In genomic region chr2:88624477-88624876, GRCh38 we compare ENCODE assay signal across 25 cellular contexts. TPM values are rescaled to one million over a fixed set of nuclear protein-coding genes. Genes with fewer than 3 reads are reported as not detected.
DNase-seq lines count a peak whose midpoint lies in the region; ATAC-seq, FAIRE-seq and TF ChIP-seq lines count a peak whose summit lies in the region.
"Had no signal": no experiment of that assay in that cellular context is flagged by ENCODE, and none has a peak within 500 bp of the region (broad histone marks: within the 10 kb centered on the region; RNA-seq: fewer than 3 reads in every experiment).

No MANE protein-coding gene starts in this region.

- no peak overlapping the region for H3K27ac Mint-ChIP-seq in H9
- H3K27ac Mint-ChIP-seq in astrocyte (ENCODE audit: unreplicated experiment) = no peak overlapping the region
- H3K27ac Mint-ChIP-seq: activated B cell treated with CpG ODN at 0.5 μM for 24 hours; activated naive CD8-positive, alpha-beta T cell treated with anti-CD3 and anti-CD28 coated beads for 36 hours; activated T-cell treated with anti-CD3 and anti-CD28 coated beads, Interleukin-2, amount 50 U/mL, for 72 hours; T-helper 1 cell treated with Interleukin-12 subunit alpha and Interleukin-12 subunit beta and Interleukin-4 antibody, amounts not matched to agents 30 μg/mL and 1 μg/mL, for 36 hours had no signal

- H3K79me2 ChIP-seq in ACC112 (ENCODE audit: control insufficient read depth, insufficient read depth, low read length, unreplicated experiment) (peaks cover 63% of the 10 kb centered on the region), H9 (ENCODE audit: insufficient read depth, low read length) (peaks cover 9% of the 10 kb centered on the region; the same call in 1 of the 2 replicates), astrocyte (ENCODE audit: insufficient read depth, low read length) (peaks cover 75% of the 10 kb centered on the region)

- H3K4me3 ChIP-seq in ACC112 (ENCODE audit: low read depth, low read length) (peak overlapping the region; percentile 61; the same call in 1 of the 2 replicates), astrocyte (ENCODE audit: insufficient read depth, low read depth, low read length) (no peak overlapping the region), iPS-20b (ENCODE audit: low read length) (peak overlapping the region; percentile 93)
- H3K4me3 ChIP-seq: A549, uterus had no signal

- H3K27me3 Mint-ChIP-seq in H9 (ENCODE audit: low read depth) (no peaks in the 10 kb centered on the region), astrocyte (ENCODE audit: low read depth, unreplicated experiment) (no peaks in the 10 kb centered on the region)
- H3K27me3 Mint-ChIP-seq: activated B cell treated with CpG ODN at 0.5 μM for 24 hours; activated naive CD8-positive, alpha-beta T cell treated with anti-CD3 and anti-CD28 coated beads for 36 hours had no signal

- H4K91ac ChIP-seq in H9 (ENCODE audit: insufficient read length, low read depth, low read length) = no peak overlapping the region

- no peak overlapping the region for H4K8ac ChIP-seq in H9 (replicated peaks; ENCODE audit: insufficient read length, low read depth, low read length)

- TF ChIP-seq CTCF in H9 (conservative IDR thresholded peaks at IDR 0.05) = no peak
- TF ChIP-seq CTCF in astrocyte (IDR thresholded peaks at IDR 0.05; ENCODE audit: insufficient read depth, low read depth, low read length) = no peak

- no peak overlapping the region for H2BK20ac ChIP-seq in H9 (ENCODE audit: low read depth, low read length, poor library complexity, severe bottlenecking)

- H3K4me1 Mint-ChIP-seq in H9 = peaks cover 16 to 19% of the 10 kb centered on the region in 2 experiments
- peaks cover 1% of the 10 kb centered on the region for H3K4me1 Mint-ChIP-seq in astrocyte (ENCODE audit: low read depth, unreplicated experiment)

- H3K9me3 Mint-ChIP-seq in H9 = no peaks in the 10 kb centered on the region
- H3K9me3 Mint-ChIP-seq in astrocyte (ENCODE audit: unreplicated experiment) = no peaks in the 10 kb centered on the region
- H3K9me3 Mint-ChIP-seq: activated B cell treated with CpG ODN at 0.5 μM for 24 hours; activated naive CD8-positive, alpha-beta T cell treated with anti-CD3 and anti-CD28 coated beads for 36 hours; activated T-cell treated with anti-CD3 and anti-CD28 coated beads, Interleukin-2, amount 50 U/mL, for 72 hours; T-helper 1 cell treated with Interleukin-12 subunit alpha and Interleukin-12 subunit beta and Interleukin-4 antibody, amounts not matched to agents 30 μg/mL and 1 μg/mL, for 36 hours had no signal

- FAIRE-seq in astrocyte (lab: Jason Lieb, UNC) = no peak
- FAIRE-seq: A549, bronchial epithelial cell, H54 had no signal

- H2BK15ac ChIP-seq in H9 (ENCODE audit: low read depth, low read length) = no peak overlapping the region

- H3K36me3 ChIP-seq in ACC112 (ENCODE audit: insufficient read depth, low read length) = no peaks in the 10 kb centered on the region
- H3K36me3 ChIP-seq in astrocyte (ENCODE audit: insufficient read depth, low read length) = no peaks in the 10 kb centered on the region
- no peaks in the 10 kb centered on the region for H3K36me3 ChIP-seq in iPS-20b (ENCODE audit: insufficient read depth, low read depth, low read length)
- H3K36me3 ChIP-seq: esophagus squamous epithelium, heart right ventricle, neutrophil, uterus had no signal

- H3K27me3 ChIP-seq in ACC112 (ENCODE audit: insufficient read depth, low read length) (no peaks in the 10 kb centered on the region), H9 (ENCODE audit: insufficient read depth, low read length) (no peaks in the 10 kb centered on the region), astrocyte (ENCODE audit: insufficient read depth, low read length) (no peaks in the 10 kb centered on the region), iPS-20b (ENCODE audit: insufficient read depth, low read length) (no peaks in the 10 kb centered on the region)
- H3K27me3 ChIP-seq: dorsolateral prefrontal cortex, esophagus squamous epithelium, heart right ventricle, neutrophil, uterus had no signal

- H3K56ac ChIP-seq in H9 (ENCODE audit: insufficient read length, low read depth, low read length) = no peak overlapping the region

- no peak overlapping the region for H2AFZ ChIP-seq in ACC112 (ENCODE audit: low read length, unreplicated experiment)
- no peak overlapping the region for H2AFZ ChIP-seq in H9 (ENCODE audit: low read length)
- no peak overlapping the region for H2AFZ ChIP-seq in astrocyte (ENCODE audit: low read depth, low read length)

- no peak overlapping the region for H4K5ac ChIP-seq in H9 (ENCODE audit: insufficient read length, low read depth, low read length)

- no peak overlapping the region for H3K27ac ChIP-seq in ACC112 (ENCODE audit: low read depth, low read length)
- H3K27ac ChIP-seq in H9 (ENCODE audit: insufficient read length, low read depth, low read length) = no peak overlapping the region
- no peak overlapping the region for H3K27ac ChIP-seq in astrocyte (ENCODE audit: low read depth, low read length)
- H3K27ac ChIP-seq in iPS-20b (ENCODE audit: low read length) = no peak overlapping the region
- H3K27ac ChIP-seq: A549, dorsolateral prefrontal cortex, heart right ventricle, neutrophil had no signal

- no peak overlapping the region for H2AK5ac ChIP-seq in H9 (ENCODE audit: insufficient read length, low read length)

- H4K20me1 ChIP-seq in H9 (ENCODE audit: control insufficient read depth, insufficient read depth, insufficient read length) (no peaks in the 10 kb centered on the region), astrocyte (ENCODE audit: insufficient read depth, low read length) (peaks cover 65% of the 10 kb centered on the region)

- H3T11ph ChIP-seq in H9 (ENCODE audit: low read length) = no peak overlapping the region

- no peak overlapping the region for H2BK120ac ChIP-seq in H9 (ENCODE audit: low read depth, low read length, poor library complexity, severe bottlenecking)

- no peaks in the 10 kb centered on the region for H3K79me1 ChIP-seq in H9 (ENCODE audit: insufficient read depth, low read depth, low read length, poor library complexity, severe bottlenecking)

- no peak overlapping the region for H2BK12ac ChIP-seq in H9 (ENCODE audit: insufficient read length, low read depth, low read length)

- DNase-seq in H9 (no peak), astrocyte (ENCODE audit: low read depth) (no peak), LoVo (ENCODE audit: low spot score) (no peak)
- DNase-seq: activated B cell treated with CpG ODN at 0.5 μM for 24 hours; activated naive CD8-positive, alpha-beta T cell treated with anti-CD3 and anti-CD28 coated beads for 36 hours; activated T-cell treated with anti-CD3 and anti-CD28 coated beads, Interleukin-2, amount 50 U/mL, for 72 hours; dorsolateral prefrontal cortex; esophagus squamous epithelium; heart right ventricle; kidney glomerular epithelial cell; NCI-H1694 treated with DMSO at 0.1 percent for 48 hours; NCI-H345; NK-92 treated with Interleukin-12 subunit alpha and Interleukin-12 subunit beta, amount 100 ng/mL, for 24 hours; right cardiac atrium; uterus had no signal

- no peak overlapping the region for H3K23ac ChIP-seq in H9 (ENCODE audit: insufficient read length, low read depth, low read length)

- peaks cover 8% of the 10 kb centered on the region for H3K23me2 ChIP-seq in H9 (ENCODE audit: insufficient read length, low read depth, low read length, poor library complexity, severe bottlenecking)

- H3K4me3 Mint-ChIP-seq in H9 = no peak overlapping the region
- H3K4me3 Mint-ChIP-seq in astrocyte (ENCODE audit: unreplicated experiment) = no peak overlapping the region
- H3K4me3 Mint-ChIP-seq: activated B cell treated with CpG ODN at 0.5 μM for 24 hours; activated naive CD8-positive, alpha-beta T cell treated with anti-CD3 and anti-CD28 coated beads for 36 hours; activated T-cell treated with anti-CD3 and anti-CD28 coated beads, Interleukin-2, amount 50 U/mL, for 72 hours; T-helper 1 cell treated with Interleukin-12 subunit alpha and Interleukin-12 subunit beta and Interleukin-4 antibody, amounts not matched to agents 30 μg/mL and 1 μg/mL, for 36 hours had no signal

- no peak overlapping the region for H2BK5ac ChIP-seq in H9 (ENCODE audit: insufficient read length, low read length)

- WGBS in H9 (ENCODE audit: extremely low coverage, insufficient read length, low lambda C conversion rate) = no CpG with 5 or more reads among the region's 4 CpGs

- H3K4me1 ChIP-seq in ACC112 (ENCODE audit: control insufficient read depth, insufficient read depth, low read length, unreplicated experiment) (peaks cover 20% of the 10 kb centered on the region), H9 (ENCODE audit: insufficient read depth, low read length) (peaks cover 18% of the 10 kb centered on the region), astrocyte (ENCODE audit: insufficient read depth, low read length) (peaks cover 19% of the 10 kb centered on the region), iPS-20b (ENCODE audit: insufficient read depth, low read length) (peaks cover 32% of the 10 kb centered on the region)

- no peak overlapping the region for H3K4ac ChIP-seq in H9 (ENCODE audit: low read depth, low read length)

- no peaks in the 10 kb centered on the region for H3K9me3 ChIP-seq in H9 (ENCODE audit: control insufficient read depth, low read depth, low read length)
- no peaks in the 10 kb centered on the region for H3K9me3 ChIP-seq in astrocyte (ENCODE audit: insufficient read depth, low read depth, low read length)
- no peaks in the 10 kb centered on the region for H3K9me3 ChIP-seq in iPS-20b (ENCODE audit: insufficient read depth, low read depth, low read length)
- H3K9me3 ChIP-seq: A549, esophagus squamous epithelium, heart right ventricle, neutrophil, uterus had no signal

- no peaks in the 10 kb centered on the region for H3K36me3 Mint-ChIP-seq in H9 (ENCODE audit: insufficient read depth in 1 of 3, low read depth in 3 of 3)
- no peaks in the 10 kb centered on the region for H3K36me3 Mint-ChIP-seq in astrocyte (ENCODE audit: low read depth, unreplicated experiment)

- ATAC-seq in GM18517 (IDR thresholded peaks at IDR 0.05; ENCODE audit: unreplicated experiment) (no peak), GM19328 (IDR thresholded peaks at IDR 0.05; ENCODE audit: unreplicated experiment) (no peak), HG02610 (IDR thresholded peaks at IDR 0.05; ENCODE audit: unreplicated experiment) (no peak)
- ATAC-seq: A549; activated T-cell treated with anti-CD3 and anti-CD28 coated beads, Interleukin-2, amount 50 U/mL, for 72 hours; heart right ventricle; right cardiac atrium had no signal

- H3K18ac ChIP-seq in H9 (ENCODE audit: insufficient read length, low read depth, low read length) = no peak overlapping the region

- H3K4me2 ChIP-seq in H9 (ENCODE audit: insufficient read depth, insufficient read length, low read length) (peak overlapping the region; percentile 70), astrocyte (ENCODE audit: low read length) (peak overlapping the region; percentile 91)

- H3K14ac ChIP-seq in H9 (ENCODE audit: insufficient read depth, low read length) = no peak overlapping the region

- H3K9ac ChIP-seq in H9 (ENCODE audit: extremely low read depth, insufficient read length, low read length) = no peak overlapping the region
- H3K9ac ChIP-seq in astrocyte (ENCODE audit: low read length) = no peak overlapping the region
- H3K9ac ChIP-seq in iPS-20b (ENCODE audit: low read depth, low read length) = peak overlapping the region; percentile 54

RNA-seq across cellular contexts. Expression of gene EIF2AK3, which starts 2.8 kb away (rescaled TPM):
- total RNA-seq in H9 (2021) = 17.9 and 19.3 TPM in 2 replicates
- 26.3 and 27.1 TPM in 2 replicates for total RNA-seq in astrocyte
